In genomic region chr19:18408053-18408476, GRCh38 we compare ENCODE assay signal across 8 cellular contexts. TPM values are rescaled to one million over a fixed set of nuclear protein-coding genes. Genes with fewer than 3 reads are reported as not detected.
A peak's percentile ranks its signal among the peaks of the same experiment; 100 is the strongest.
DNase-seq lines count a peak whose midpoint lies in the region; ATAC-seq, FAIRE-seq and TF ChIP-seq lines count a peak whose summit lies in the region.

No MANE protein-coding gene starts in this region.

- POLR2A ChIA-PET in HepG2 (lab: Yijun Ruan, JAX): no interaction called here

- FAIRE-seq in HepG2 (lab: Jason Lieb, UNC): no peak

- H3K9me3 ChIP-seq in HepG2 (ENCODE audit: low read length): no peaks in the 10 kb centered on the region

- intact Hi-C loops in HepG2 (cut with micrococcal nuclease; ENCODE audit: unreplicated experiment): no loop called here

- peak; percentile 61; the same call in 1 of the 2 replicates for TF ChIP-seq RAD21 in HepG2 (CRISPR knock-in tag; IDR thresholded peaks at IDR 0.05)

- no peaks in the 10 kb centered on the region for H3K36me3 ChIP-seq in HepG2 (replicated peaks in 1 of 2; ENCODE audit: control insufficient read depth in 1 of 2, insufficient read depth in 2 of 2, low read length in 2 of 2)

- 47% methylated on average over 7 of the region's 10 CpGs for WGBS in HepG2 (ENCODE audit: low lambda C conversion rate)

- BruUV-seq in HepG2 (replicated peaks; lab: Mats Ljungman, UMichigan): no TSS peak

- H3K27ac ChIP-seq in HepG2 (ENCODE audit: extremely low read length, insufficient read depth, low read length): no peak overlapping the region

- TF ChIP-seq CTCF in AG09309 (IDR thresholded peaks at IDR 0.05; ENCODE audit: control insufficient read depth, insufficient read depth, low read depth, low read length, missing control alignments) (peak; percentile 52), GM12874 (IDR thresholded peaks at IDR 0.05; ENCODE audit: insufficient read depth, low read depth, low read length) (peak; percentile 66), HepG2 (CRISPR knock-in tag; IDR thresholded peaks at IDR 0.05) (peak; percentile 77)

- in situ Hi-C loops in HepG2 (cut with HindIII; ENCODE audit: extremely low pct_ligation_motif_present, low pct_unique_long_range_greater_than_20kb): loop anchor here (10.0 kb wide), 1 partner anchor 63 kb away; the partner anchor contains the start of gene PGPEP1

- H3K4me1 ChIP-seq in HepG2 (ENCODE audit: insufficient read depth, low read length): peaks cover 38% of the 10 kb centered on the region

- ATAC-seq in HG03460 (IDR thresholded peaks at IDR 0.05; ENCODE audit: unreplicated experiment) (peak; percentile 71), HepG2 (peak; percentile 62), HG03039 (IDR thresholded peaks at IDR 0.05; ENCODE audit: unreplicated experiment) (no peak)

- H3K4me2 ChIP-seq in HepG2 (ENCODE audit: low read depth, low read length): no peak overlapping the region

- no peak overlapping the region for H3K9ac ChIP-seq in HepG2 (ENCODE audit: insufficient read depth, low read depth, low read length)

- TF ChIP-seq EP300 in HepG2 (IDR thresholded peaks at IDR 0.05; ENCODE audit: low read depth in 2 of 2, low read length in 2 of 2): no peak
- TF ChIP-seq EP300 in HepG2 (CRISPR knock-in tag; IDR thresholded peaks at IDR 0.05; ENCODE audit: borderline replicate concordance): no peak

- no peaks in the 10 kb centered on the region for H3K27me3 ChIP-seq in HepG2 (ENCODE audit: control insufficient read depth in 1 of 2, insufficient read depth in 2 of 2, low read length in 2 of 2)

- H4K20me1 ChIP-seq in HepG2 (ENCODE audit: insufficient read depth, low read length): no peaks in the 10 kb centered on the region

- H3K4me3 ChIP-seq in AG09309 (ENCODE audit: control insufficient read depth, low read depth, low read length) (no peak overlapping the region), HepG2 (replicated peaks in 1 of 3; ENCODE audit: insufficient read depth in 1 of 3, low read depth in 2 of 3, low read length in 3 of 3) (no peak overlapping the region)

- TF ChIP-seq POLR2A in HepG2 (IDR thresholded peaks at IDR 0.05; ENCODE audit: insufficient read depth in 1 of 2, low read depth in 2 of 2, low read length in 2 of 2): no peak

- CTCF ChIA-PET in HepG2 (lab: Yijun Ruan, JAX; ENCODE audit: low intra/inter-chr PET ratio, low total read pairs): interaction anchor here (2.3 to 4.4 kb wide), 2 partner anchors 20 to 58 kb away, joined by 8 to 31 read pairs; no protein-coding TSS in a partner anchor

- H2AFZ ChIP-seq in HepG2 (ENCODE audit: low read length): no peak overlapping the region

- DNase-seq in AG09309 (ENCODE audit: low read depth) (no peak), UCSD-AML1 (lab: John Stamatoyannopoulos, UW; ENCODE audit: unreplicated experiment) (peak; percentile 68), HepG2 (ENCODE audit: low spot score) (no peak), DMS114 treated with DMSO at 0.1 percent for 48 hours (lab: John Stamatoyannopoulos, UW; ENCODE audit: unreplicated experiment) (no peak), NCI-H345 treated with DMSO at 0.1 percent for 48 hours (lab: John Stamatoyannopoulos, UW; ENCODE audit: unreplicated experiment) (no peak)

- H3K79me2 ChIP-seq in HepG2 (ENCODE audit: insufficient read depth, low read length): no peaks in the 10 kb centered on the region

RNA-seq across cellular contexts. Expression of gene LRRC25, which starts 10.6 kb away (rescaled TPM):
- 0.13 TPM in 1 of 2 replicates, not detected in the other for total RNA-seq in HepG2 (2016; rRNA removed; fragmentation: Illumina TruSeq; extraction: Trizol)
- 0.20 TPM in 1 of 2 replicates, not detected in the other for total RNA-seq in HepG2 (2016; cell fraction: cytosol; rRNA removed; fragmentation: Illumina TruSeq; extraction: Trizol; ENCODE audit: low read depth)
- 0.11 TPM in 1 of 2 replicates, not detected in the other for total RNA-seq in HepG2 (2016; cell fraction: insoluble cytoplasmic fraction; rRNA removed; fragmentation: Illumina TruSeq; extraction: Trizol)
- 0.17 and 0.19 TPM in 2 replicates for total RNA-seq in HepG2 (2016; cell fraction: membrane; rRNA removed; fragmentation: Illumina TruSeq; extraction: Trizol)
- total RNA-seq in HepG2 (2016; cell fraction: nucleus; rRNA removed; fragmentation: Illumina TruSeq; extraction: Trizol): 0.25 TPM in 1 of 2 replicates, not detected in the other
- polyA plus RNA-seq in HepG2 (2011; rRNA removed): 0.53 and 0.85 TPM in 2 replicates
- polyA plus RNA-seq in HepG2 (2011; cell fraction: cytosol; rRNA removed): 0.66 and 0.68 TPM in 2 replicates
- polyA plus RNA-seq in HepG2 (2011; cell fraction: nucleus; rRNA removed): 0.16 and 0.35 TPM in 2 replicates
- 0.11 and 0.13 TPM in 2 replicates for polyA plus RNA-seq in HepG2 (2012)
- 0.05 TPM in 1 of 2 replicates, not detected in the other for polyA plus RNA-seq in HepG2 (2016; cell fraction: cytosol; fragmentation: Illumina TruSeq; extraction: Trizol; ENCODE audit: low read depth)
- 0.12 and 0.15 TPM in 2 replicates for polyA plus RNA-seq in HepG2 (2016; cell fraction: insoluble cytoplasmic fraction; fragmentation: Illumina TruSeq; extraction: Trizol; ENCODE audit: low read depth)
- 0.13 TPM in 1 of 2 replicates, not detected in the other for polyA plus RNA-seq in HepG2 (2016; cell fraction: membrane; fragmentation: Illumina TruSeq; extraction: Trizol; ENCODE audit: low read depth)
- polyA plus RNA-seq in HepG2 (2016; cell fraction: nucleus; fragmentation: Illumina TruSeq; extraction: Trizol; ENCODE audit: insufficient read depth, low read depth): not detected in 2 replicates
- 0.60 TPM in 1 of 2 replicates, not detected in the other for polyA minus RNA-seq in HepG2 (2011; rRNA and poly(A)+ RNA removed; ENCODE audit: low replicate concordance)
- polyA minus RNA-seq in HepG2 (2011; cell fraction: cytosol; rRNA and poly(A)+ RNA removed): 0.40 and 0.70 TPM in 2 replicates
- polyA minus RNA-seq in HepG2 (2011; cell fraction: nucleus; rRNA and poly(A)+ RNA removed): 0.25 TPM in 1 of 2 replicates, not detected in the other

RNA-seq across cellular contexts. Expression of gene SSBP4, which starts 11.1 kb away (rescaled TPM):
- total RNA-seq in HepG2 (2016; rRNA removed; fragmentation: Illumina TruSeq; extraction: Trizol): 19.3 and 39.5 TPM in 2 replicates
- total RNA-seq in HepG2 (2016; cell fraction: cytosol; rRNA removed; fragmentation: Illumina TruSeq; extraction: Trizol; ENCODE audit: low read depth): 95.2 and 104 TPM in 2 replicates
- 14.4 and 39.0 TPM in 2 replicates for total RNA-seq in HepG2 (2016; cell fraction: insoluble cytoplasmic fraction; rRNA removed; fragmentation: Illumina TruSeq; extraction: Trizol)
- total RNA-seq in HepG2 (2016; cell fraction: membrane; rRNA removed; fragmentation: Illumina TruSeq; extraction: Trizol): 103 and 124 TPM in 2 replicates
- 26.9 and 35.1 TPM in 2 replicates for total RNA-seq in HepG2 (2016; cell fraction: nucleus; rRNA removed; fragmentation: Illumina TruSeq; extraction: Trizol)
- polyA plus RNA-seq in HepG2 (2011; rRNA removed): 20.8 and 33.4 TPM in 2 replicates
- 11.6 and 28.6 TPM in 2 replicates for polyA plus RNA-seq in HepG2 (2011; cell fraction: cytosol; rRNA removed)
- polyA plus RNA-seq in HepG2 (2011; cell fraction: nucleus; rRNA removed): 200 and 290 TPM in 2 replicates
- 18.2 and 31.6 TPM in 2 replicates for polyA plus RNA-seq in HepG2 (2012)
- polyA plus RNA-seq in HepG2 (2016; cell fraction: cytosol; fragmentation: Illumina TruSeq; extraction: Trizol; ENCODE audit: low read depth): 133 and 147 TPM in 2 replicates
- 34.3 and 41.3 TPM in 2 replicates for polyA plus RNA-seq in HepG2 (2016; cell fraction: insoluble cytoplasmic fraction; fragmentation: Illumina TruSeq; extraction: Trizol; ENCODE audit: low read depth)
- 147 and 152 TPM in 2 replicates for polyA plus RNA-seq in HepG2 (2016; cell fraction: membrane; fragmentation: Illumina TruSeq; extraction: Trizol; ENCODE audit: low read depth)
- 117 and 122 TPM in 2 replicates for polyA plus RNA-seq in HepG2 (2016; cell fraction: nucleus; fragmentation: Illumina TruSeq; extraction: Trizol; ENCODE audit: insufficient read depth, low read depth)
- polyA minus RNA-seq in HepG2 (2011; rRNA and poly(A)+ RNA removed; ENCODE audit: low replicate concordance): 10.3 and 12.3 TPM in 2 replicates
- polyA minus RNA-seq in HepG2 (2011; cell fraction: cytosol; rRNA and poly(A)+ RNA removed): 12.0 and 13.9 TPM in 2 replicates
- polyA minus RNA-seq in HepG2 (2011; cell fraction: nucleus; rRNA and poly(A)+ RNA removed): 20.1 and 21.6 TPM in 2 replicates

RNA-seq across cellular contexts. Expression of gene GDF15, which starts 22.1 kb away (rescaled TPM):
- 43.0 and 146 TPM in 2 replicates for total RNA-seq in HepG2 (2016; rRNA removed; fragmentation: Illumina TruSeq; extraction: Trizol)
- 42.0 and 45.2 TPM in 2 replicates for total RNA-seq in HepG2 (2016; cell fraction: cytosol; rRNA removed; fragmentation: Illumina TruSeq; extraction: Trizol; ENCODE audit: low read depth)
- total RNA-seq in HepG2 (2016; cell fraction: insoluble cytoplasmic fraction; rRNA removed; fragmentation: Illumina TruSeq; extraction: Trizol): 37.4 and 148 TPM in 2 replicates
- total RNA-seq in HepG2 (2016; cell fraction: membrane; rRNA removed; fragmentation: Illumina TruSeq; extraction: Trizol): 53.4 and 57.4 TPM in 2 replicates
- 112 and 139 TPM in 2 replicates for total RNA-seq in HepG2 (2016; cell fraction: nucleus; rRNA removed; fragmentation: Illumina TruSeq; extraction: Trizol)
- 422 and 537 TPM in 2 replicates for polyA plus RNA-seq in HepG2 (2011; rRNA removed)
- polyA plus RNA-seq in HepG2 (2011; cell fraction: cytosol; rRNA removed): 539 and 794 TPM in 2 replicates
- polyA plus RNA-seq in HepG2 (2011; cell fraction: nucleus; rRNA removed): 1,510 and 1,558 TPM in 2 replicates
- 229 and 758 TPM in 2 replicates for polyA plus RNA-seq in HepG2 (2012)
- polyA plus RNA-seq in HepG2 (2016; cell fraction: cytosol; fragmentation: Illumina TruSeq; extraction: Trizol; ENCODE audit: low read depth): 22.2 and 24.9 TPM in 2 replicates
- polyA plus RNA-seq in HepG2 (2016; cell fraction: insoluble cytoplasmic fraction; fragmentation: Illumina TruSeq; extraction: Trizol; ENCODE audit: low read depth): 49.2 and 57.0 TPM in 2 replicates
- 30.8 and 31.5 TPM in 2 replicates for polyA plus RNA-seq in HepG2 (2016; cell fraction: membrane; fragmentation: Illumina TruSeq; extraction: Trizol; ENCODE audit: low read depth)
- polyA plus RNA-seq in HepG2 (2016; cell fraction: nucleus; fragmentation: Illumina TruSeq; extraction: Trizol; ENCODE audit: insufficient read depth, low read depth): 315 and 334 TPM in 2 replicates
- 4.5 and 440 TPM in 2 replicates for polyA minus RNA-seq in HepG2 (2011; rRNA and poly(A)+ RNA removed; ENCODE audit: low replicate concordance)
- polyA minus RNA-seq in HepG2 (2011; cell fraction: cytosol; rRNA and poly(A)+ RNA removed): 366 and 433 TPM in 2 replicates
- 115 and 151 TPM in 2 replicates for polyA minus RNA-seq in HepG2 (2011; cell fraction: nucleus; rRNA and poly(A)+ RNA removed)

RNA-seq across cellular contexts. Expression of gene ISYNA1, which starts 29.9 kb away (rescaled TPM):
- total RNA-seq in HepG2 (2016; rRNA removed; fragmentation: Illumina TruSeq; extraction: Trizol): 29.4 and 48.5 TPM in 2 replicates
- 8.4 and 10.1 TPM in 2 replicates for total RNA-seq in HepG2 (2016; cell fraction: cytosol; rRNA removed; fragmentation: Illumina TruSeq; extraction: Trizol; ENCODE audit: low read depth)
- 29.3 and 46.4 TPM in 2 replicates for total RNA-seq in HepG2 (2016; cell fraction: insoluble cytoplasmic fraction; rRNA removed; fragmentation: Illumina TruSeq; extraction: Trizol)
- total RNA-seq in HepG2 (2016; cell fraction: membrane; rRNA removed; fragmentation: Illumina TruSeq; extraction: Trizol): 16.0 and 18.7 TPM in 2 replicates
- total RNA-seq in HepG2 (2016; cell fraction: nucleus; rRNA removed; fragmentation: Illumina TruSeq; extraction: Trizol): 33.6 and 37.4 TPM in 2 replicates
- 29.6 and 36.5 TPM in 2 replicates for polyA plus RNA-seq in HepG2 (2011; rRNA removed)
- 14.0 and 25.3 TPM in 2 replicates for polyA plus RNA-seq in HepG2 (2011; cell fraction: cytosol; rRNA removed)
- polyA plus RNA-seq in HepG2 (2011; cell fraction: nucleus; rRNA removed): 246 and 367 TPM in 2 replicates
- polyA plus RNA-seq in HepG2 (2012): 32.5 and 49.8 TPM in 2 replicates
- 16.0 and 16.5 TPM in 2 replicates for polyA plus RNA-seq in HepG2 (2016; cell fraction: cytosol; fragmentation: Illumina TruSeq; extraction: Trizol; ENCODE audit: low read depth)
- 44.6 and 57.4 TPM in 2 replicates for polyA plus RNA-seq in HepG2 (2016; cell fraction: insoluble cytoplasmic fraction; fragmentation: Illumina TruSeq; extraction: Trizol; ENCODE audit: low read depth)
- polyA plus RNA-seq in HepG2 (2016; cell fraction: membrane; fragmentation: Illumina TruSeq; extraction: Trizol; ENCODE audit: low read depth): 18.1 and 22.4 TPM in 2 replicates
- 103 and 119 TPM in 2 replicates for polyA plus RNA-seq in HepG2 (2016; cell fraction: nucleus; fragmentation: Illumina TruSeq; extraction: Trizol; ENCODE audit: insufficient read depth, low read depth)
- 1.3 and 50.2 TPM in 2 replicates for polyA minus RNA-seq in HepG2 (2011; rRNA and poly(A)+ RNA removed; ENCODE audit: low replicate concordance)
- 20.4 and 29.0 TPM in 2 replicates for polyA minus RNA-seq in HepG2 (2011; cell fraction: cytosol; rRNA and poly(A)+ RNA removed)
- polyA minus RNA-seq in HepG2 (2011; cell fraction: nucleus; rRNA and poly(A)+ RNA removed): 13.3 and 14.3 TPM in 2 replicates
